9 cellular contexts compared by ENCODE assay signal in the genomic region with DNA sequence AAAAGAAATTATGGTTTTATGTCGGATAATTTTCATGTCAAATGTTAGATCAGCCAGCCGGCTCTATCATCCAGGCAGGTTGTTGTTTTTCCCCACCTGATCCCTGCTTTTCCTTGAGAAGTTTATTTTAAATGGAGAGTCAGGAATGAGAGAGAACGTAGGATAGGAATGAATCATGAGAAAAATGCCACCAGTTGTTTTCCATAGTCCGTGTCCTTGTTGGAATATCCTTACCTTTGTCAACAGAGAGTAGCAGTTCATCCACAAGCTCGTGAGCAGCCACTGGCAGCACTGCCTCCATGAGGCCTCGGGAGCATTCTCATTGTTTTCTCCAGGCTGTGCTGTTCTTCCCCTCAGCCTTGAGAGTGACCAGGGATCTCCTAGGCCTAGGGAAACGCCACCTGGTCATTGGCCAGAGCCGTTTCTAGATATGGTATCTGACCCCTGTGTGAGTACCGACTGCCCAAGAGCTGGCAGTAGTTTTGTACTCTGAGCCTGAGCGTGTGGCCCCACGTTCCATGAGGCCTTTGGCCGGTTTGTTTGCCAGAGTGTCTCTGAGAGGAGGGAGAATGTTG.
DNase-seq lines count a peak whose midpoint lies in the region; ATAC-seq and TF ChIP-seq lines count a peak whose summit lies in the region.
"Had no signal": no experiment of that assay in that cellular context is flagged by ENCODE, and none has a peak within 500 bp of the region (broad histone marks: within the 10 kb centered on the region; RNA-seq: fewer than 3 reads in every experiment).

No MANE protein-coding gene starts in this region.

- H3K9me3 ChIP-seq in esophagus squamous epithelium (no peaks in the 10 kb centered on the region), mucosa of rectum (ENCODE audit: control insufficient read depth in 2 of 2, low read length in 2 of 2) (no peaks in the 10 kb centered on the region), upper lobe of left lung (no peaks in the 10 kb centered on the region)

- no peak for TF ChIP-seq EP300 in upper lobe of left lung (IDR thresholded peaks at IDR 0.05)

- peak; percentile 30 for DNase-seq in NCI-H2029 treated with DMSO at 0.1 percent for 48 hours (lab: John Stamatoyannopoulos, UW)
- no peak for DNase-seq in NCI-H2029 (lab: John Stamatoyannopoulos, UW)
- DNase-seq in esophagus squamous epithelium (lab: John Stamatoyannopoulos, UW), result no peak
- DNase-seq in upper lobe of left lung, result no peak
- DNase-seq in HPDE6-E6E7 (ENCODE audit: extremely low spot score), result no peak
- no peak for DNase-seq in occipital lobe (lab: John Stamatoyannopoulos, UW)
- DNase-seq: 8988T had no signal

- intact Hi-C loops in esophagus squamous epithelium (cut with DNase I), result no loop called here

- 25 to 40% methylated on average over 11 to 12 of the region's 12 CpGs for WGBS in esophagus squamous epithelium, 2 donors
- 42 to 57% methylated on average over 12 of the region's 12 CpGs for WGBS in upper lobe of left lung, 2 donors

- H3K4me1 ChIP-seq in esophagus squamous epithelium, result peaks cover 55 to 100% (median 89%) of the 10 kb centered on the region in 3 donors
- H3K4me1 ChIP-seq in mucosa of rectum (ENCODE audit: control insufficient read depth in 2 of 2, insufficient read depth in 2 of 2, low read length in 2 of 2), result peaks cover 20 to 21% of the 10 kb centered on the region in 2 donors
- H3K4me1 ChIP-seq in upper lobe of left lung, result peaks cover 43 to 71% (median 60%) of the 10 kb centered on the region in 4 donors

- TF ChIP-seq POLR2A in esophagus squamous epithelium (IDR thresholded peaks at IDR 0.05) (no peak), upper lobe of left lung (IDR thresholded peaks at IDR 0.05) (no peak)

- H3K36me3 ChIP-seq in esophagus squamous epithelium (peaks cover 0 to 35% (median 4%) of the 10 kb centered on the region in 3 donors), mucosa of rectum (ENCODE audit: control insufficient read depth in 2 of 2, insufficient read depth in 2 of 2, low read length in 2 of 2) (peaks cover 17 to 31% of the 10 kb centered on the region in 2 donors), upper lobe of left lung (peaks cover 0 to 14% (median 2%) of the 10 kb centered on the region in 4 donors)

- H3K27me3 ChIP-seq in esophagus squamous epithelium (no peaks in the 10 kb centered on the region), mucosa of rectum (ENCODE audit: control insufficient read depth in 2 of 2, insufficient read depth in 2 of 2, low read length in 2 of 2) (no peaks in the 10 kb centered on the region), upper lobe of left lung (no peaks in the 10 kb centered on the region)

- H3K27ac ChIP-seq in esophagus squamous epithelium (peak overlapping the region; percentile 83 to 99 (median 92)), mucosa of rectum (ENCODE audit: low read depth in 2 of 2, low read length in 2 of 2) (peak overlapping the region; percentile 1 to 32), upper lobe of left lung (peak overlapping the region; percentile 58 to 82 (median 80))

- H3K4me3 ChIP-seq in esophagus squamous epithelium (peak overlapping the region in 3 of 4 donors; percentile 1 to 29 (median 6)), mucosa of rectum (ENCODE audit: low read length in 2 of 2) (no peak overlapping the region), upper lobe of left lung (no peak overlapping the region)

- TF ChIP-seq CTCF in esophagus squamous epithelium (IDR thresholded peaks at IDR 0.05) (peak in 1 of 6 experiments; percentile 11), upper lobe of left lung (IDR thresholded peaks at IDR 0.05) (no peak)

- ATAC-seq in upper lobe of left lung (ENCODE audit: low FRiP score in 2 of 2) (no peak), GM19035 (IDR thresholded peaks at IDR 0.05; ENCODE audit: unreplicated experiment) (no peak)

- H3K9ac ChIP-seq in mucosa of rectum (ENCODE audit: low read depth in 1 of 2, low read length in 2 of 2), result no peak overlapping the region

Comparison
In these comparisons a context has a peak if more than half of its experiments do, and no peak if none do; other contexts are left out.
1. H3K27ac ChIP-seq: peak in every context shown above with its lines; median percentile 92 in esophagus squamous epithelium; 80 in upper lobe of left lung; 16 in mucosa of rectum.
2. H3K4me3 ChIP-seq: peak in esophagus squamous epithelium (3 of 4); none in mucosa of rectum (0 of 2) and upper lobe of left lung (0 of 4).